10 cellular contexts compared by ENCODE assay signal in the genomic region with DNA sequence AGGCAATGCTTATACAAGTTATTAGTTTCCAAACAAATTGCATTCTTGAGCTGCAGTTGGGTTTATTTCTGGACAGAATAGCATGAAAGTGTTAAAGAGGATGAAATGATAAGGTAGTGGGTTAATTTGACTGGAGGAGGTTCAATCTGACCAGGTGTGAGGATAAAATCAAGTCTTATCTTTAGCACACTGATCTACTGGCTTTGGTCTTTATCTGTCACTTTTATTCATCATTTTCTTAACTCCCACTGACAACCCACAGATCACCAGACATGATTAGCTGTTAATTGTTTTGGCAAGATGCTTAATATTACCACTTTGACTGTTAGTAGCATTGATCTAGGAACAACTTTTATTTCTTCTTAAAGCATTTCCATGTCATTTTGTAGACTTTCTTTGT.
"Had no signal": no experiment of that assay in that cellular context is flagged by ENCODE, and none has a peak within 500 bp of the region (broad histone marks: within the 10 kb centered on the region; RNA-seq: fewer than 3 reads in every experiment).

No MANE protein-coding gene starts in this region.

- DNase-seq: GM23248, GOT3, H7, H9, HCEC 1CT, HFFc6 had no signal

- H3K9me3 ChIP-seq: HAP-1 had no signal

- H2AFZ ChIP-seq: GM23248, GM23338 had no signal

- H3K4me1 ChIP-seq: HAP-1 had no signal

- H3K9ac ChIP-seq: GM23248 had no signal

- FAIRE-seq: H1 had no signal

- H3K4me2 ChIP-seq: GM23338 had no signal

- H3K27ac ChIP-seq: GM23248 had no signal

- H3K4me3 ChIP-seq: GM23248, GM23338, HAP-1 had no signal

- H3K36me3 ChIP-seq: HAP-1 had no signal

- ATAC-seq: GM23338, HCT116 had no signal
